Comparison of ENCODE assay signal across 13 cellular contexts in genomic region chr1:63454269-63454668, GRCh38.
DNase-seq lines count a peak whose midpoint lies in the region; ATAC-seq and TF ChIP-seq lines count a peak whose summit lies in the region.
"Had no signal": no experiment of that assay in that cellular context is flagged by ENCODE, and none has a peak within 500 bp of the region (broad histone marks: within the 10 kb centered on the region; RNA-seq: fewer than 3 reads in every experiment).

No MANE protein-coding gene starts in this region.

- no peak overlapping the region for H2AFZ ChIP-seq in hepatocyte
- H2AFZ ChIP-seq: parathyroid adenoma had no signal

- no peak overlapping the region for H3K9ac ChIP-seq in adipocyte (ENCODE audit: low read length)
- H3K9ac ChIP-seq: parathyroid adenoma had no signal

- no peak for ATAC-seq in HG02763 (IDR thresholded peaks at IDR 0.05; ENCODE audit: unreplicated experiment)

- no peak overlapping the region for H3K4me3 ChIP-seq in BE2C (ENCODE audit: low read depth, low read length)
- H3K4me3 ChIP-seq in adipocyte (ENCODE audit: low read length), result no peak overlapping the region
- H3K4me3 ChIP-seq in hepatocyte, result no peak overlapping the region

- no peaks in the 10 kb centered on the region for H3K4me1 ChIP-seq in BE2C
- H3K4me1 ChIP-seq in adipocyte (ENCODE audit: control insufficient read depth, insufficient read depth, low read length), result peaks cover 3% of the 10 kb centered on the region
- H3K4me1 ChIP-seq in hepatocyte (ENCODE audit: insufficient read depth), result no peaks in the 10 kb centered on the region
- H3K4me1 ChIP-seq: parathyroid adenoma had no signal

- DNase-seq in BE2C (no peak), adipocyte (ENCODE audit: low read depth) (peak; percentile 68), hepatocyte (ENCODE audit: low spot score) (peak; percentile 21), NCI-H1694 (lab: John Stamatoyannopoulos, UW) (no peak), NCI-H146 treated with DMSO at 0.1 percent for 48 hours (lab: John Stamatoyannopoulos, UW; ENCODE audit: unreplicated experiment) (no peak), NCI-H2196 treated with DMSO at 0.1 percent for 48 hours (lab: John Stamatoyannopoulos, UW; ENCODE audit: unreplicated experiment) (no peak)
- DNase-seq: DMS79, kidney, NCI-H69, WERI-Rb-1 had no signal

- no peaks in the 10 kb centered on the region for H3K27me3 ChIP-seq in BE2C
- H3K27me3 ChIP-seq in adipocyte (replicated peaks; ENCODE audit: control insufficient read depth, insufficient read depth, low read length), result no peaks in the 10 kb centered on the region
- no peaks in the 10 kb centered on the region for H3K27me3 ChIP-seq in hepatocyte

- H3K79me2 ChIP-seq in hepatocyte, result no peaks in the 10 kb centered on the region
- H3K79me2 ChIP-seq: parathyroid adenoma had no signal

- no peaks in the 10 kb centered on the region for H3K9me2 ChIP-seq in hepatocyte (replicated peaks; ENCODE audit: insufficient read depth)

- peak; percentile 9; the same call in 1 of the 2 replicates for TF ChIP-seq RAD21 in Ishikawa (IDR thresholded peaks at IDR 0.05; ENCODE audit: low read depth)

- H3K27ac ChIP-seq in hepatocyte, result no peak overlapping the region
- H3K27ac ChIP-seq: parathyroid adenoma, WERI-Rb-1 had no signal

- no peaks in the 10 kb centered on the region for H4K20me1 ChIP-seq in hepatocyte (ENCODE audit: insufficient read depth, poor library complexity, severe bottlenecking)

- H3K36me3 ChIP-seq in BE2C (no peaks in the 10 kb centered on the region), adipocyte (ENCODE audit: control insufficient read depth, insufficient read depth, low read length, severe bottlenecking) (peaks cover 4% of the 10 kb centered on the region), hepatocyte (replicated peaks; ENCODE audit: insufficient read depth, low read depth) (no peaks in the 10 kb centered on the region)
- H3K36me3 ChIP-seq: WERI-Rb-1 had no signal

- H3K4me2 ChIP-seq in hepatocyte, result no peak overlapping the region

- peak; percentile 15; the same call in 1 of the 2 replicates for TF ChIP-seq CTCF in BE2C (IDR thresholded peaks at IDR 0.05; ENCODE audit: low read depth, low read length)
- peak; percentile 41 for TF ChIP-seq CTCF in hepatocyte (IDR thresholded peaks at IDR 0.05; ENCODE audit: poor library complexity)

- H3K9me3 ChIP-seq in BE2C (no peaks in the 10 kb centered on the region), adipocyte (ENCODE audit: control insufficient read depth, low read length) (no peaks in the 10 kb centered on the region), hepatocyte (ENCODE audit: low read depth) (no peaks in the 10 kb centered on the region)

- TF ChIP-seq EP300 in Ishikawa (IDR thresholded peaks at IDR 0.05; ENCODE audit: borderline replicate concordance), result no peak

TF ChIP-seq in Ishikawa, 13 proteins besides CTCF, POLR2A, EP300 and RAD21:
- no peak for TF ChIP-seq FOXM1 (IDR thresholded peaks at IDR 0.05; ENCODE audit: borderline replicate concordance, low read depth)
- TF ChIP-seq, protein P1, sequence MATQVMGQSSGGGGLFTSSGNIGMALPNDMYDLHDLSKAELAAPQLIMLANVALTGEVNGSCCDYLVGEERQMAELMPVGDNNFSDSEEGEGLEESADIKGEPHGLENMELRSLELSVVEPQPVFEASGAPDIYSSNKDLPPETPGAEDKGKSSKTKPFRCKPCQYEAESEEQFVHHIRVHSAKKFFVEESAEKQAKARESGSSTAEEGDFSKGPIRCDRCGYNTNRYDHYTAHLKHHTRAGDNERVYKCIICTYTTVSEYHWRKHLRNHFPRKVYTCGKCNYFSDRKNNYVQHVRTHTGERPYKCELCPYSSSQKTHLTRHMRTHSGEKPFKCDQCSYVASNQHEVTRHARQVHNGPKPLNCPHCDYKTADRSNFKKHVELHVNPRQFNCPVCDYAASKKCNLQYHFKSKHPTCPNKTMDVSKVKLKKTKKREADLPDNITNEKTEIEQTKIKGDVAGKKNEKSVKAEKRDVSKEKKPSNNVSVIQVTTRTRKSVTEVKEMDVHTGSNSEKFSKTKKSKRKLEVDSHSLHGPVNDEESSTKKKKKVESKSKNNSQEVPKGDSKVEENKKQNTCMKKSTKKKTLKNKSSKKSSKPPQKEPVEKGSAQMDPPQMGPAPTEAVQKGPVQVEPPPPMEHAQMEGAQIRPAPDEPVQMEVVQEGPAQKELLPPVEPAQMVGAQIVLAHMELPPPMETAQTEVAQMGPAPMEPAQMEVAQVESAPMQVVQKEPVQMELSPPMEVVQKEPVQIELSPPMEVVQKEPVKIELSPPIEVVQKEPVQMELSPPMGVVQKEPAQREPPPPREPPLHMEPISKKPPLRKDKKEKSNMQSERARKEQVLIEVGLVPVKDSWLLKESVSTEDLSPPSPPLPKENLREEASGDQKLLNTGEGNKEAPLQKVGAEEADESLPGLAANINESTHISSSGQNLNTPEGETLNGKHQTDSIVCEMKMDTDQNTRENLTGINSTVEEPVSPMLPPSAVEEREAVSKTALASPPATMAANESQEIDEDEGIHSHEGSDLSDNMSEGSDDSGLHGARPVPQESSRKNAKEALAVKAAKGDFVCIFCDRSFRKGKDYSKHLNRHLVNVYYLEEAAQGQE (IDR thresholded peaks at IDR 0.05; ENCODE audit: low read depth), result no peak
- no peak for TF ChIP-seq CEBPB (IDR thresholded peaks at IDR 0.05)
- TF ChIP-seq, protein P2, sequence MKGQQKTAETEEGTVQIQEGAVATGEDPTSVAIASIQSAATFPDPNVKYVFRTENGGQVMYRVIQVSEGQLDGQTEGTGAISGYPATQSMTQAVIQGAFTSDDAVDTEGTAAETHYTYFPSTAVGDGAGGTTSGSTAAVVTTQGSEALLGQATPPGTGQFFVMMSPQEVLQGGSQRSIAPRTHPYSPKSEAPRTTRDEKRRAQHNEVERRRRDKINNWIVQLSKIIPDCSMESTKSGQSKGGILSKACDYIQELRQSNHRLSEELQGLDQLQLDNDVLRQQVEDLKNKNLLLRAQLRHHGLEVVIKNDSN (IDR thresholded peaks at IDR 0.05), result no peak
- no peak for TF ChIP-seq TAF1 (IDR thresholded peaks at IDR 0.05; ENCODE audit: low read depth)
- no peak for TF ChIP-seq TCF12 (IDR thresholded peaks at IDR 0.05; ENCODE audit: low read depth)
- TF ChIP-seq NFIC (IDR thresholded peaks at IDR 0.05), result no peak
- no peak for TF ChIP-seq EGR1 (IDR thresholded peaks at IDR 0.05)
- TF ChIP-seq CREB1 (IDR thresholded peaks at IDR 0.05; ENCODE audit: low read depth), result no peak
- no peak for TF ChIP-seq MAX (IDR thresholded peaks at IDR 0.05)
- no peak for TF ChIP-seq ZBTB7A (IDR thresholded peaks at IDR 0.05; ENCODE audit: low read depth)
- no peak for TF ChIP-seq TEAD4 (IDR thresholded peaks at IDR 0.05)
- TF ChIP-seq YY1 (IDR thresholded peaks at IDR 0.05; ENCODE audit: low read depth), result no peak

Comparison
In these comparisons a context has a peak if more than half of its experiments do, and no peak if none do; other contexts are left out.
1. DNase-seq: peak in adipocyte (single experiment) and hepatocyte (single experiment); none in BE2C (single experiment), NCI-H1694 (single experiment), NCI-H146 treated with DMSO at 0.1 percent for 48 hours (single experiment) and NCI-H2196 treated with DMSO at 0.1 percent for 48 hours (single experiment).